19 cellular contexts compared by ENCODE assay signal in genomic region chr3:53240989-53241972, GRCh38. TPM values are rescaled to one million over a fixed set of nuclear protein-coding genes. Genes with fewer than 3 reads are reported as not detected.
A peak's percentile ranks its signal among the peaks of the same experiment; 100 is the strongest.
DNase-seq lines count a peak whose midpoint lies in the region; ATAC-seq, FAIRE-seq and TF ChIP-seq lines count a peak whose summit lies in the region.
"Had no signal": no experiment of that assay in that cellular context is flagged by ENCODE, and none has a peak within 500 bp of the region (broad histone marks: within the 10 kb centered on the region; RNA-seq: fewer than 3 reads in every experiment).

No MANE protein-coding gene starts in this region.

- WGBS in K562 (ENCODE audit: insufficient coverage, low coverage, missing lambda C conversion rate) = 96% methylated on average over 15 of the region's 28 CpGs

- no peak for TF ChIP-seq RAD21 in K562 (CRISPR knock-in tag; conservative IDR thresholded peaks at IDR 0.05 in 1 of 2, IDR thresholded peaks at IDR 0.05 in 1 of 2)

- intact Hi-C loops in MCF 10A (cut with micrococcal nuclease) = no loop called here
- intact Hi-C loops in breast epithelium (cut with DNase I; ENCODE audit: low total_unique reads) = no loop called here
- intact Hi-C loops in K562 (cut with micrococcal nuclease) = no loop called here
- intact Hi-C loops in left lung (cut with DNase I) = no loop called here
- intact Hi-C loops in CD4-positive, alpha-beta memory T cell (cut with micrococcal nuclease) = no loop called here

- ATAC-seq in K562 = no peak
- ATAC-seq in left lung = no peak
- ATAC-seq in GM19452 (IDR thresholded peaks at IDR 0.05; ENCODE audit: unreplicated experiment) = no peak
- no peak for ATAC-seq in HG03571 (IDR thresholded peaks at IDR 0.05; ENCODE audit: unreplicated experiment)
- ATAC-seq: activated CD4-positive, alpha-beta T cell treated with anti-CD3 and anti-CD28 coated beads for 36 hours had no signal

- BruUV-seq in MCF 10A (replicated peaks; lab: Mats Ljungman, UMichigan) (no TSS peak), K562 (replicated peaks; lab: Mats Ljungman, UMichigan) (no TSS peak)

- H3K36me3 ChIP-seq in breast epithelium = no peaks in the 10 kb centered on the region
- peaks cover 86% of the 10 kb centered on the region for H3K36me3 ChIP-seq in K562 (ENCODE audit: control insufficient read depth, insufficient read depth, low read length)
- peaks cover 0 to 73% of the 10 kb centered on the region in 2 donors for H3K36me3 ChIP-seq in left lung
- H3K36me3 ChIP-seq in subcutaneous abdominal adipose tissue (ENCODE audit: control insufficient read depth in 5 of 5, insufficient read depth in 5 of 5, low read length in 5 of 5) = peaks cover 0 to 56% (median 54%) of the 10 kb centered on the region in 5 donors
- peaks cover 40% of the 10 kb centered on the region for H3K36me3 ChIP-seq in CD4-positive, alpha-beta memory T cell (ENCODE audit: insufficient read depth, low read length)

- CTCF ChIA-PET in MCF 10A (lab: Yijun Ruan, JAX) (interaction anchor here (0.7 to 0.9 kb wide), 2 partner anchors 10 to 23 kb away, joined by 3 read pairs; no protein-coding TSS in a partner anchor), K562 (lab: Yijun Ruan, JAX; ENCODE audit: low intra/inter-chr PET ratio) (no interaction called here)
- CTCF ChIA-PET in CD4-positive, alpha-beta memory T cell (lab: Charles Lee; ENCODE audit: partially characterized antibody) = interaction anchor here (1.9 kb wide), 1 partner anchor 21 kb away, joined by 4 read pairs; no protein-coding TSS in a partner anchor

- H3K9me1 ChIP-seq in K562 (ENCODE audit: control insufficient read depth, insufficient read depth, low read length) = no peaks in the 10 kb centered on the region

- POLR2A ChIA-PET in MCF 10A (lab: Yijun Ruan, JAX) = interaction anchor here (1.0 kb wide), 1 partner anchor 21 kb away, joined by 3 read pairs; no protein-coding TSS in a partner anchor
- POLR2A ChIA-PET in K562 (lab: Yijun Ruan, JAX) = interaction anchor here (0.6 kb wide), 1 partner anchor 11 kb away, joined by 3 read pairs; no protein-coding TSS in a partner anchor
- POLR2A ChIA-PET in CD4-positive, alpha-beta memory T cell (lab: Charles Lee; ENCODE audit: partially characterized antibody) = interaction anchor here (1.4 kb wide), 1 partner anchor 14 kb away, joined by 4 read pairs; the partner anchor contains the start of gene TKT

- H3K4me3 ChIP-seq in breast epithelium = no peak overlapping the region
- no peak overlapping the region for H3K4me3 ChIP-seq in K562
- no peak overlapping the region for H3K4me3 ChIP-seq in left lung
- no peak overlapping the region for H3K4me3 ChIP-seq in subcutaneous abdominal adipose tissue (ENCODE audit: low read depth in 1 of 5, low read length in 5 of 5)
- H3K4me3 ChIP-seq in CD4-positive, alpha-beta memory T cell (ENCODE audit: low read length in 2 of 2) = no peak overlapping the region
- H3K4me3 ChIP-seq: prostate gland, vagina had no signal

- H3K4me1 Mint-ChIP-seq in MCF 10A (ENCODE audit: insufficient read depth, unreplicated experiment) = peaks cover 30% of the 10 kb centered on the region
- peaks cover 0 to 13% (median 6%) of the 10 kb centered on the region in 4 donors for H3K4me1 Mint-ChIP-seq in CD4-positive, alpha-beta memory T cell

- no peak overlapping the region for H2AFZ ChIP-seq in K562 (ENCODE audit: low read depth, low read length)

- H3K4me1 ChIP-seq in breast epithelium (no peaks in the 10 kb centered on the region), K562 (replicated peaks in 1 of 2; ENCODE audit: control insufficient read depth in 2 of 2, insufficient read depth in 2 of 2, low read length in 2 of 2) (peaks cover 7 to 28% of the 10 kb centered on the region in 2 experiments), left lung (peaks cover 41 to 99% of the 10 kb centered on the region in 2 donors), subcutaneous abdominal adipose tissue (ENCODE audit: control insufficient read depth in 5 of 5, insufficient read depth in 5 of 5, low read length in 5 of 5) (peaks cover 5 to 82% (median 56%) of the 10 kb centered on the region in 5 donors)
- H3K4me1 ChIP-seq in CD4-positive, alpha-beta memory T cell (ENCODE audit: insufficient read depth, low read length) = no peaks in the 10 kb centered on the region

- no peak for TF ChIP-seq POLR2A in breast epithelium (IDR thresholded peaks at IDR 0.05)
- no peak for TF ChIP-seq POLR2A in K562 (conservative IDR thresholded peaks at IDR 0.05)

- no peak for TF ChIP-seq EP300 in K562 (IDR thresholded peaks at IDR 0.05; ENCODE audit: low read length)

- no peak overlapping the region for H3K4me3 Mint-ChIP-seq in MCF 10A (ENCODE audit: unreplicated experiment)
- no peak overlapping the region for H3K4me3 Mint-ChIP-seq in CD4-positive, alpha-beta memory T cell
- H3K4me3 Mint-ChIP-seq: activated CD4-positive, alpha-beta T cell treated with anti-CD3 and anti-CD28 coated beads for 36 hours; activated naive CD4-positive, alpha-beta T cell treated with anti-CD3 and anti-CD28 coated beads, Interleukin-2, amount 10 ng/mL, durations not matched to agents 7 days and 5 days; CD8-positive, alpha-beta memory T cell; stimulated activated naive CD8-positive, alpha-beta T cell treated with anti-CD3 and anti-CD28 coated beads, Interleukin-15, Interleukin-2, amounts not matched to agents 100 ng/mL and 50 ng/mL, for 24 hours had no signal

- no peak for TF ChIP-seq CTCF in MCF 10A (IDR thresholded peaks at IDR 0.05; ENCODE audit: unreplicated experiment)
- no peak for TF ChIP-seq CTCF in breast epithelium (IDR thresholded peaks at IDR 0.05)
- no peak for TF ChIP-seq CTCF in K562 (IDR thresholded peaks at IDR 0.05 in 2 of 3, conservative IDR thresholded peaks at IDR 0.05 in 1 of 3; ENCODE audit: insufficient read depth in 2 of 3, low read depth in 1 of 3, low read length in 3 of 3)
- no peak for TF ChIP-seq CTCF in left lung (IDR thresholded peaks at IDR 0.05)

- in situ Hi-C loops in K562 (cut with MboI) = no loop called here

- peaks cover 49% of the 10 kb centered on the region for H3K79me2 ChIP-seq in K562 (ENCODE audit: control insufficient read depth, insufficient read depth, low read length)

- H4K20me1 ChIP-seq in K562 (replicated peaks; ENCODE audit: control insufficient read depth, insufficient read depth, low read length) = peaks cover 23% of the 10 kb centered on the region

- no peak for FAIRE-seq in K562 (lab: Jason Lieb, UNC)

- H3K36me3 Mint-ChIP-seq in MCF 10A (ENCODE audit: insufficient read depth, unreplicated experiment) = peaks cover 57% of the 10 kb centered on the region
- H3K36me3 Mint-ChIP-seq in CD4-positive, alpha-beta memory T cell = peaks cover 15 to 46% of the 10 kb centered on the region in 2 donors

- H3K4me2 ChIP-seq in K562 (ENCODE audit: insufficient read depth, low read length) = no peak overlapping the region
- H3K4me2 ChIP-seq: SK-N-SH had no signal

- H3K9me3 Mint-ChIP-seq in MCF 10A (ENCODE audit: unreplicated experiment) = no peaks in the 10 kb centered on the region
- H3K9me3 Mint-ChIP-seq in CD4-positive, alpha-beta memory T cell = peaks cover 0 to under 1% (median 0%) of the 10 kb centered on the region in 8 donors
- H3K9me3 Mint-ChIP-seq: activated naive CD4-positive, alpha-beta T cell treated with anti-CD3 and anti-CD28 coated beads, Interleukin-2, amount 10 ng/mL, durations not matched to agents 7 days and 5 days; CD8-positive, alpha-beta memory T cell; stimulated activated naive CD8-positive, alpha-beta T cell treated with anti-CD3 and anti-CD28 coated beads, Interleukin-15, Interleukin-2, amounts not matched to agents 100 ng/mL and 50 ng/mL, for 24 hours had no signal

- H3K27me3 ChIP-seq in breast epithelium (no peaks in the 10 kb centered on the region), K562 (ENCODE audit: control insufficient read depth in 2 of 2, insufficient read depth in 2 of 2, low read length in 2 of 2) (no peaks in the 10 kb centered on the region), left lung (no peaks in the 10 kb centered on the region), subcutaneous abdominal adipose tissue (ENCODE audit: control insufficient read depth in 5 of 5, insufficient read depth in 4 of 5, low read length in 5 of 5) (no peaks in the 10 kb centered on the region)
- no peaks in the 10 kb centered on the region for H3K27me3 ChIP-seq in CD4-positive, alpha-beta memory T cell (ENCODE audit: insufficient read depth, low read length)
- H3K27me3 ChIP-seq: vagina had no signal

- H3K9ac ChIP-seq in K562 (ENCODE audit: insufficient read depth in 1 of 2, low read depth in 2 of 2, low read length in 2 of 2) (no peak overlapping the region; a peak in 2 of 4 replicates), subcutaneous abdominal adipose tissue (ENCODE audit: low read length in 5 of 5) (peak overlapping the region in 4 of 5 donors; percentile 4 to 39 (median 8))
- H3K9ac ChIP-seq: SK-N-SH had no signal

- no peaks in the 10 kb centered on the region for H3K27me3 Mint-ChIP-seq in MCF 10A (ENCODE audit: insufficient read depth, unreplicated experiment)
- no peaks in the 10 kb centered on the region for H3K27me3 Mint-ChIP-seq in CD4-positive, alpha-beta memory T cell
- H3K27me3 Mint-ChIP-seq: activated CD4-positive, alpha-beta T cell treated with anti-CD3 and anti-CD28 coated beads for 36 hours; activated naive CD4-positive, alpha-beta T cell treated with anti-CD3 and anti-CD28 coated beads, Interleukin-2, amount 10 ng/mL, durations not matched to agents 7 days and 5 days; CD8-positive, alpha-beta memory T cell; stimulated activated naive CD8-positive, alpha-beta T cell treated with anti-CD3 and anti-CD28 coated beads, Interleukin-15, Interleukin-2, amounts not matched to agents 100 ng/mL and 50 ng/mL, for 24 hours had no signal

- DNase-seq in MCF 10A (ENCODE audit: unreplicated experiment) = no peak
- DNase-seq in breast epithelium (ENCODE audit: low spot score in 2 of 2) = no peak
- DNase-seq in K562 (ENCODE audit: extremely low read depth in 1 of 4, low spot score in 3 of 4) = no peak
- DNase-seq in left lung = peak in 1 of 2 donors; percentile 57
- no peak for DNase-seq in CD4-positive, alpha-beta memory T cell
- DNase-seq: activated CD4-positive, alpha-beta T cell treated with anti-CD3 and anti-CD28 coated beads for 36 hours; activated naive CD4-positive, alpha-beta T cell treated with anti-CD3 and anti-CD28 coated beads, Interleukin-2, amount 10 ng/mL, durations not matched to agents 7 days and 5 days; activated T-cell treated with anti-CD3 and anti-CD28 coated beads for 4 hours; CD8-positive, alpha-beta memory T cell; effector CD8-positive, alpha-beta T cell; hypothalamus; OCI-M1; SK-N-SH had no signal

- H3K9me3 ChIP-seq in breast epithelium = no peaks in the 10 kb centered on the region
- H3K9me3 ChIP-seq in K562 (replicated peaks; ENCODE audit: control insufficient read depth, insufficient read depth, low read depth, low read length) = no peaks in the 10 kb centered on the region
- no peaks in the 10 kb centered on the region for H3K9me3 ChIP-seq in left lung
- H3K9me3 ChIP-seq in subcutaneous abdominal adipose tissue (ENCODE audit: control insufficient read depth in 5 of 5, low read length in 5 of 5) = no peaks in the 10 kb centered on the region
- no peaks in the 10 kb centered on the region for H3K9me3 ChIP-seq in CD4-positive, alpha-beta memory T cell (ENCODE audit: control insufficient read depth in 1 of 2, low read length in 2 of 2)
- H3K9me3 ChIP-seq: prostate gland, SK-N-SH, vagina had no signal

- no peak overlapping the region for H3K27ac ChIP-seq in breast epithelium
- no peak overlapping the region for H3K27ac ChIP-seq in K562 (ENCODE audit: extremely low read depth, low read depth, low read length)
- H3K27ac ChIP-seq in left lung = peak overlapping the region; percentile 77 to 82
- H3K27ac ChIP-seq in subcutaneous abdominal adipose tissue (ENCODE audit: low read depth, low read length) = peak overlapping the region; percentile 77
- H3K27ac ChIP-seq in CD4-positive, alpha-beta memory T cell (ENCODE audit: low read depth, low read length) = no peak overlapping the region
- H3K27ac ChIP-seq: prostate gland, vagina had no signal

- H3K27ac Mint-ChIP-seq in MCF 10A (ENCODE audit: low read depth, unreplicated experiment) = peak overlapping the region; percentile 67
- H3K27ac Mint-ChIP-seq in CD4-positive, alpha-beta memory T cell = peak overlapping the region in 3 of 7 donors; percentile 47 to 59 (median 57)
- H3K27ac Mint-ChIP-seq: activated CD4-positive, alpha-beta T cell treated with anti-CD3 and anti-CD28 coated beads for 36 hours; activated naive CD4-positive, alpha-beta T cell treated with anti-CD3 and anti-CD28 coated beads, Interleukin-2, amount 10 ng/mL, durations not matched to agents 7 days and 5 days; stimulated activated naive CD8-positive, alpha-beta T cell treated with anti-CD3 and anti-CD28 coated beads, Interleukin-15, Interleukin-2, amounts not matched to agents 100 ng/mL and 50 ng/mL, for 24 hours had no signal

RNA-seq across cellular contexts. Expression of gene TKT, which starts 14.5 kb away (rescaled TPM):
- total RNA-seq in MCF 10A (2022) = 179 and 326 TPM in 2 replicates
- total RNA-seq in breast epithelium = 100 to 1,000 TPM; 130 to 273 (median 131) TPM
- 73.0 and 172 TPM in 2 replicates for total RNA-seq in K562 (2011; cell fraction: chromatin; rRNA removed; ENCODE audit: low replicate concordance)
- 134 and 158 TPM in 2 replicates for total RNA-seq in K562 (2011; cell fraction: nucleolus; rRNA removed)
- total RNA-seq in K562 (2011; cell fraction: nucleoplasm; rRNA removed) = 104 and 119 TPM in 2 replicates
- total RNA-seq in K562 (2014; rRNA removed) = 288 and 355 TPM in 2 replicates
- 88.1 and 108 TPM in 2 replicates for total RNA-seq in K562 (2014; rRNA removed; fragmentation: Illumina TruSeq; extraction: Trizol)
- total RNA-seq in K562 (2015; rRNA removed; fragmentation: Illumina TruSeq; extraction: Trizol) = 187 and 191 TPM in 2 replicates
- total RNA-seq in K562 (2021) = 401 and 410 TPM in 2 replicates
- 70.1 and 173 TPM in 2 replicates for polyA plus RNA-seq in K562 (2011; rRNA removed)
- 89.6 and 124 TPM in 2 replicates for polyA plus RNA-seq in K562 (2011; cell fraction: cytosol; rRNA removed)
- polyA plus RNA-seq in K562 (2011; cell fraction: nucleus; rRNA removed) = 101 and 154 TPM in 2 replicates
- polyA plus RNA-seq in K562 (2012) = 282 and 441 TPM in 2 replicates
- polyA plus RNA-seq in K562 (2014; fragmentation: Illumina TruSeq; extraction: Trizol) = 250 and 316 TPM in 2 replicates
- 100 to 1,000 TPM in 1 of 2 experiments, 10 to 100 TPM in 1; 58.1 to 107 TPM for polyA plus RNA-seq in K562 (2014; fragmentation: Nextera tagmentation; extraction: Ambion mirVana)
- polyA plus RNA-seq in K562 (2014; rRNA removed) = 226 and 263 TPM in 2 replicates
- 52.4 and 66.2 TPM in 2 replicates for polyA minus RNA-seq in K562 (2011; rRNA and poly(A)+ RNA removed)
- polyA minus RNA-seq in K562 (2011; cell fraction: cytosol; rRNA and poly(A)+ RNA removed) = 125 and 206 TPM in 2 replicates
- polyA minus RNA-seq in K562 (2011; cell fraction: nucleus; rRNA and poly(A)+ RNA removed) = 45.1 and 56.1 TPM in 2 replicates
- 100 to 1,000 TPM; 458 to 594 TPM for total RNA-seq in left lung
- total RNA-seq in CD4-positive, alpha-beta memory T cell = 10 to 100 TPM; 75.6 to 87.9 TPM
- 10 to 100 TPM; 49.3 to 75.6 TPM for polyA plus RNA-seq in CD4-positive, alpha-beta memory T cell

Comparison
In these comparisons a context has a peak if more than half of its experiments do, and no peak if none do; other contexts are left out.
1. H3K27ac ChIP-seq: peak in left lung (2 of 2) and subcutaneous abdominal adipose tissue (single experiment); none in breast epithelium (0 of 2), K562 (single experiment) and CD4-positive, alpha-beta memory T cell (single experiment).
2. H3K9ac ChIP-seq: peak in subcutaneous abdominal adipose tissue (4 of 5); none in K562 (0 of 2).